20 cellular contexts compared by ENCODE assay signal in the genomic region with DNA sequence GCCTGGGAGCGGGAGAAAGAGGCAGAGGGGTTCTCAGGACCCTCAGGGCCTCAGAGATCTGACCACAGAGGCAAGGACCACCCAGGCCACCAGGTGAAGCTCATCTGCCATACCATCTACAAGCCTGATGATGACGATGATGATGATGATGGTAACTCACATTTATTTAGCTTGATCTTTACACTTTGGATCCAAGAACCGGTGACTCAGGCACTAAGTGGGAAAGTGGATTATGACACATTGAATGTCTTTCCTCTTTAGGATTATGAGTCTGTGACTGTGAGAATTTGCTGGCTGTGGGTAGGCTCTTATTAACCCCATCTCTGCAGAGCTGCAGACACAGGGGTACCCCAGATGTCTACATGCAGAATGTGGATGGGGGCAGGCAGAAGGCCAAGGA.
DNase-seq lines count a peak whose midpoint lies in the region; ATAC-seq, FAIRE-seq and TF ChIP-seq lines count a peak whose summit lies in the region.
"Had no signal": no experiment of that assay in that cellular context is flagged by ENCODE, and none has a peak within 500 bp of the region (broad histone marks: within the 10 kb centered on the region; RNA-seq: fewer than 3 reads in every experiment).

No MANE protein-coding gene starts in this region.

- peak; percentile 5 for DNase-seq in A172 (ENCODE audit: low spot score)
- peak; percentile 6 for DNase-seq in bronchial epithelial cell (ENCODE audit: low read depth)
- no peak for DNase-seq in left colon
- no peak for DNase-seq in activated CD4-positive, alpha-beta T cell treated with anti-CD3 and anti-CD28 coated beads, Interleukin-2, amount 10 ng/mL, durations not matched to agents 24 days and 14 days
- DNase-seq: Karpas-422; NCI-H1417; NCI-H187; NCI-H446 treated with DMSO at 0.1 percent for 48 hours; NK-92 treated with Interleukin-12 subunit alpha and Interleukin-12 subunit beta, amount 100 ng/mL, for 24 hours had no signal

- H3K4me1 Mint-ChIP-seq in activated CD4-positive, alpha-beta T cell treated with anti-CD3 and anti-CD28 coated beads, Interleukin-2, amount 10 ng/mL, durations not matched to agents 24 days and 14 days: no peaks in the 10 kb centered on the region
- H3K4me1 Mint-ChIP-seq: B cell, CD14-positive monocyte had no signal

- no peaks in the 10 kb centered on the region for H3K36me3 ChIP-seq in HEK293 (ENCODE audit: control insufficient read depth in 2 of 2, insufficient read depth in 1 of 2, low read length in 2 of 2)
- no peaks in the 10 kb centered on the region for H3K36me3 ChIP-seq in bronchial epithelial cell (ENCODE audit: control insufficient read depth, insufficient read depth, low read length)
- H3K36me3 ChIP-seq: HAP-1 had no signal

- no peaks in the 10 kb centered on the region for H3K4me1 ChIP-seq in HEK293 (ENCODE audit: control insufficient read depth, insufficient read depth, low read length)
- H3K4me1 ChIP-seq: HAP-1 had no signal

- H3K9me3 ChIP-seq in HEK293 (ENCODE audit: control insufficient read depth, insufficient read depth, low read depth, low read length): no peaks in the 10 kb centered on the region
- H3K9me3 ChIP-seq: HAP-1 had no signal

- H3K27ac Mint-ChIP-seq in activated CD4-positive, alpha-beta T cell treated with anti-CD3 and anti-CD28 coated beads, Interleukin-2, amount 10 ng/mL, durations not matched to agents 24 days and 14 days: no peak overlapping the region
- H3K27ac Mint-ChIP-seq: B cell had no signal

- TF ChIP-seq CTCF in HEK293 (tag by site-specific recombination; IDR thresholded peaks at IDR 0.05) (no peak), bronchial epithelial cell (IDR thresholded peaks at IDR 0.05; ENCODE audit: insufficient read depth, low read length, severe bottlenecking) (no peak)

- intact Hi-C loops in left colon (cut with DNase I, micrococcal nuclease): no loop called here
- intact Hi-C loops in activated CD4-positive, alpha-beta T cell treated with anti-CD3 and anti-CD28 coated beads, Interleukin-2, amount 10 ng/mL, durations not matched to agents 24 days and 14 days (cut with micrococcal nuclease): no loop called here

- no peak for FAIRE-seq in bronchial epithelial cell (lab: Jason Lieb, UNC)
- FAIRE-seq: A204.1, GM12878 had no signal

- H3K36me3 Mint-ChIP-seq in activated CD4-positive, alpha-beta T cell treated with anti-CD3 and anti-CD28 coated beads, Interleukin-2, amount 10 ng/mL, durations not matched to agents 24 days and 14 days (ENCODE audit: low read depth): no peaks in the 10 kb centered on the region
- H3K36me3 Mint-ChIP-seq: CD14-positive monocyte had no signal

- CTCF ChIA-PET in HEK293 (lab: Yijun Ruan, JAX): interaction anchor here (1.2 kb wide), 2 partner anchors 131 to 261 kb away, joined by 4 to 6 read pairs; no protein-coding TSS in a partner anchor

- no peaks in the 10 kb centered on the region for H3K27me3 ChIP-seq in bronchial epithelial cell (ENCODE audit: control insufficient read depth, insufficient read depth, low read length)

- H3K9me3 Mint-ChIP-seq in activated CD4-positive, alpha-beta T cell treated with anti-CD3 and anti-CD28 coated beads, Interleukin-2, amount 10 ng/mL, durations not matched to agents 24 days and 14 days: no peaks in the 10 kb centered on the region
- H3K9me3 Mint-ChIP-seq: CD14-positive monocyte had no signal

- POLR2A ChIA-PET in HEK293 (lab: Yijun Ruan, JAX): no interaction called here

- ATAC-seq in left colon (peak; percentile 23), GM21515 (IDR thresholded peaks at IDR 0.05; ENCODE audit: unreplicated experiment) (no peak), HG03378 (IDR thresholded peaks at IDR 0.05; ENCODE audit: unreplicated experiment) (no peak), GM18519 (IDR thresholded peaks at IDR 0.05; ENCODE audit: low FRiP score, unreplicated experiment) (no peak)
- ATAC-seq: GM12878, Panc1, SK-N-SH treated with all-trans-retinoic acid at 6 μM for 48 hours had no signal

- H3K27ac ChIP-seq in HEK293 (ENCODE audit: extremely low read depth, low read depth, low read length): no peak overlapping the region

- H3K4me3 ChIP-seq in HEK293 (ENCODE audit: low read depth, low read length) (no peak overlapping the region), bronchial epithelial cell (ENCODE audit: low read depth, low read length) (no peak overlapping the region)
- H3K4me3 ChIP-seq: GM12878, HAP-1 had no signal

- no peak overlapping the region for H3K4me3 Mint-ChIP-seq in activated CD4-positive, alpha-beta T cell treated with anti-CD3 and anti-CD28 coated beads, Interleukin-2, amount 10 ng/mL, durations not matched to agents 24 days and 14 days
- H3K4me3 Mint-ChIP-seq: B cell, CD14-positive monocyte had no signal

- peaks cover 4% of the 10 kb centered on the region for H3K27me3 Mint-ChIP-seq in activated CD4-positive, alpha-beta T cell treated with anti-CD3 and anti-CD28 coated beads, Interleukin-2, amount 10 ng/mL, durations not matched to agents 24 days and 14 days

TF ChIP-seq in HEK293, 187 proteins besides CTCF, POLR2A, EP300 and RAD21:
- TF ChIP-seq, protein P1, sequence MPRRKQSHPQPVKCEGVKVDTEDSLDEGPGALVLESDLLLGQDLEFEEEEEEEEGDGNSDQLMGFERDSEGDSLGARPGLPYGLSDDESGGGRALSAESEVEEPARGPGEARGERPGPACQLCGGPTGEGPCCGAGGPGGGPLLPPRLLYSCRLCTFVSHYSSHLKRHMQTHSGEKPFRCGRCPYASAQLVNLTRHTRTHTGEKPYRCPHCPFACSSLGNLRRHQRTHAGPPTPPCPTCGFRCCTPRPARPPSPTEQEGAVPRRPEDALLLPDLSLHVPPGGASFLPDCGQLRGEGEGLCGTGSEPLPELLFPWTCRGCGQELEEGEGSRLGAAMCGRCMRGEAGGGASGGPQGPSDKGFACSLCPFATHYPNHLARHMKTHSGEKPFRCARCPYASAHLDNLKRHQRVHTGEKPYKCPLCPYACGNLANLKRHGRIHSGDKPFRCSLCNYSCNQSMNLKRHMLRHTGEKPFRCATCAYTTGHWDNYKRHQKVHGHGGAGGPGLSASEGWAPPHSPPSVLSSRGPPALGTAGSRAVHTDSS (tag by site-specific recombination; IDR thresholded peaks at IDR 0.05): 0 out of 2 replicates have a peak, but pooled peaks have one; percentile 18
- no peak for TF ChIP-seq SP2 (tag by site-specific recombination; IDR thresholded peaks at IDR 0.05)

Comparison
In these comparisons a context has a peak if more than half of its experiments do, and no peak if none do; other contexts are left out.
1. DNase-seq: peak in A172 (single experiment) and bronchial epithelial cell (single experiment); none in left colon (0 of 2) and activated CD4-positive, alpha-beta T cell treated with anti-CD3 and anti-CD28 coated beads, Interleukin-2, amount 10 ng/mL, durations not matched to agents 24 days and 14 days (single experiment).